ENCODE assay signal across 14 cellular contexts in genomic region chr16:53949716-53950410, GRCh38.
DNase-seq lines count a peak whose midpoint lies in the region; ATAC-seq, FAIRE-seq and TF ChIP-seq lines count a peak whose summit lies in the region.
"Had no signal": no experiment of that assay in that cellular context is flagged by ENCODE, and none has a peak within 500 bp of the region (broad histone marks: within the 10 kb centered on the region; RNA-seq: fewer than 3 reads in every experiment).

No MANE protein-coding gene starts in this region.

- H3K4me3 ChIP-seq in GM06990 (replicated peaks; ENCODE audit: low read depth, low read length): no peak overlapping the region; the same call in 1 of the 2 replicates
- H3K4me3 ChIP-seq in choroid plexus epithelial cell (ENCODE audit: low read depth, low read length): no peak overlapping the region

- H3K27me3 Mint-ChIP-seq in CD4-positive, alpha-beta T cell: no peaks in the 10 kb centered on the region
- H3K27me3 Mint-ChIP-seq: CD4-positive, CD25-positive, alpha-beta regulatory T cell had no signal

- DNase-seq in GM06990 (ENCODE audit: extremely low read depth, insufficient read length) (peak; percentile 24), GM19240 (ENCODE audit: insufficient read length, low spot score) (peak; percentile 14), choroid plexus epithelial cell (ENCODE audit: low read depth) (peak; percentile 14), erythroblast (lab: John Stamatoyannopoulos, UW) (no peak), HTR-8/SVneo (ENCODE audit: insufficient read length, low spot score) (no peak), NOMO-1 treated with dmso at 0.1 percent for 144 hours (lab: John Stamatoyannopoulos, UW; ENCODE audit: unreplicated experiment) (no peak)
- DNase-seq in CD4-positive, alpha-beta T cell: no peak
- DNase-seq: activated naive CD4-positive, alpha-beta T cell treated with anti-CD3 and anti-CD28 coated beads, Interleukin-2, amount 50 U/mL, for 16 hours; CD4-positive, CD25-positive, alpha-beta regulatory T cell; HFFc6; mammary epithelial cell; NCI-H446 treated with DMSO at 0.1 percent for 48 hours had no signal

- H3K27me3 ChIP-seq in GM06990 (replicated peaks; ENCODE audit: control insufficient read depth, insufficient read depth, low read length): no peaks in the 10 kb centered on the region
- no peaks in the 10 kb centered on the region for H3K27me3 ChIP-seq in CD4-positive, alpha-beta T cell (ENCODE audit: control insufficient read depth, insufficient read depth, low read length)

- no peak for FAIRE-seq in HTR-8/SVneo (lab: Jason Lieb, UNC)

- H3K9me3 Mint-ChIP-seq in CD4-positive, alpha-beta T cell: no peaks in the 10 kb centered on the region
- H3K9me3 Mint-ChIP-seq: CD4-positive, CD25-positive, alpha-beta regulatory T cell; HFFc6 had no signal

- no peak overlapping the region for H3K27ac ChIP-seq in CD4-positive, alpha-beta T cell (ENCODE audit: low read depth, low read length)
- H3K27ac ChIP-seq: parathyroid adenoma had no signal

- TF ChIP-seq CTCF in GM06990 (IDR thresholded peaks at IDR 0.05; ENCODE audit: insufficient read depth, low read length, poor library complexity, severe bottlenecking) (no peak), choroid plexus epithelial cell (conservative IDR thresholded peaks at IDR 0.05; ENCODE audit: low read depth, low read length) (no peak)
- TF ChIP-seq CTCF in CD4-positive, alpha-beta T cell (IDR thresholded peaks at IDR 0.05): no peak

- intact Hi-C loops in CD4-positive, alpha-beta T cell (cut with DNase I, micrococcal nuclease): loop anchor here in 1 of 2 experiments (5.0 kb wide), 1 partner anchor 38 kb away; no protein-coding TSS in a partner anchor

- ATAC-seq in HG03439 (IDR thresholded peaks at IDR 0.05; ENCODE audit: unreplicated experiment): peak; percentile 72
- no peak for ATAC-seq in CD4-positive, alpha-beta T cell (ENCODE audit: poor library complexity)

- no peak for TF ChIP-seq POLR2A in erythroblast (IDR thresholded peaks at IDR 0.05; ENCODE audit: low read length)

- no peak overlapping the region for H3K4me3 Mint-ChIP-seq in CD4-positive, alpha-beta T cell
- H3K4me3 Mint-ChIP-seq: HFFc6 had no signal

- POLR2A ChIA-PET in CD4-positive, alpha-beta T cell (lab: Charles Lee): interaction anchor here (1.0 to 1.1 kb wide), 2 partner anchors 9 to 246 kb away, joined by 3 to 5 read pairs; partner anchors contain the start of genes FTO and RPGRIP1L

- no peaks in the 10 kb centered on the region for H3K9me3 ChIP-seq in CD4-positive, alpha-beta T cell (ENCODE audit: control insufficient read depth, low read length)

- no peaks in the 10 kb centered on the region for H3K36me3 ChIP-seq in GM06990 (ENCODE audit: control insufficient read depth, insufficient read depth, low read length)

- no peak overlapping the region for H3K27ac Mint-ChIP-seq in CD4-positive, alpha-beta T cell
- H3K27ac Mint-ChIP-seq: CD4-positive, CD25-positive, alpha-beta regulatory T cell; HFFc6 had no signal

- peaks cover 34% of the 10 kb centered on the region for H3K4me1 Mint-ChIP-seq in CD4-positive, alpha-beta T cell (ENCODE audit: low read depth)

- CTCF ChIA-PET in CD4-positive, alpha-beta T cell (lab: Charles Lee): interaction anchor here (0.6 to 0.7 kb wide), 4 partner anchors 22 to 1177 kb away, joined by 3 to 6 read pairs (median 4); no protein-coding TSS in a partner anchor

- no peaks in the 10 kb centered on the region for H3K36me3 Mint-ChIP-seq in CD4-positive, alpha-beta T cell (ENCODE audit: low read depth)

Comparison
In these comparisons a context has a peak if more than half of its experiments do, and no peak if none do; other contexts are left out.
1. DNase-seq: peak in GM06990 (single experiment), GM19240 (single experiment) and choroid plexus epithelial cell (single experiment); none in CD4-positive, alpha-beta T cell (0 of 10), erythroblast (0 of 2), HTR-8/SVneo (single experiment) and NOMO-1 treated with dmso at 0.1 percent for 144 hours (single experiment).